Comparison of ENCODE assay signal across 6 cellular contexts in the genomic region with DNA sequence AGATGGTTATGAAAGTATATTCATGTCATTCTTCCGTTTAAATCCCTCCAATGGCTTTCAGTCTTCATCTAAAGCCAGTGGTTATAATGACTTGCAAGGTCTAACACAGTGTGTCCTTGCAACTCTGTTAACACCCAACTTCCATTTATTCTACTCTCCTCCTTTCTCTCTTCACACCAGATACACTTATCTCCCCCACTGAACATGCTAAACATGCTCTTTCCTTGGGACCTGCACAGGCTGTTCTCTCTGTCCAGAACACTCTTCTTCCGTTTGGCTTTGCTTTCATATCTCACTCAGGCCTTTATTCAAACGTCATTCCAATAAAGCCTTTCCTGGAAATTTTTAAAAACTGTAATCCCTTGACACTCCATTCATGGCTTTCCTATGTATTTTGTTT.
"Had no signal": no experiment of that assay in that cellular context is flagged by ENCODE, and none has a peak within 500 bp of the region (broad histone marks: within the 10 kb centered on the region; RNA-seq: fewer than 3 reads in every experiment).

No MANE protein-coding gene starts in this region.

- H3K36me3 Mint-ChIP-seq: IgD-negative memory B cell had no signal

- DNase-seq: GM23248, H9, HCEC 1CT had no signal

- ATAC-seq: HepG2 had no signal

- H3K27ac ChIP-seq: GM23248, HL-60 had no signal

- H2AFZ ChIP-seq: GM23248 had no signal

- H3K27ac Mint-ChIP-seq: IgD-negative memory B cell had no signal

- H3K27me3 Mint-ChIP-seq: IgD-negative memory B cell had no signal

- H3K4me3 Mint-ChIP-seq: H9, IgD-negative memory B cell had no signal

- H3K9ac ChIP-seq: GM23248 had no signal

- H3K4me3 ChIP-seq: GM23248 had no signal

- H3K4me1 Mint-ChIP-seq: H9, IgD-negative memory B cell had no signal

- H3K9me3 Mint-ChIP-seq: H9, IgD-negative memory B cell had no signal
